In the genomic region with DNA sequence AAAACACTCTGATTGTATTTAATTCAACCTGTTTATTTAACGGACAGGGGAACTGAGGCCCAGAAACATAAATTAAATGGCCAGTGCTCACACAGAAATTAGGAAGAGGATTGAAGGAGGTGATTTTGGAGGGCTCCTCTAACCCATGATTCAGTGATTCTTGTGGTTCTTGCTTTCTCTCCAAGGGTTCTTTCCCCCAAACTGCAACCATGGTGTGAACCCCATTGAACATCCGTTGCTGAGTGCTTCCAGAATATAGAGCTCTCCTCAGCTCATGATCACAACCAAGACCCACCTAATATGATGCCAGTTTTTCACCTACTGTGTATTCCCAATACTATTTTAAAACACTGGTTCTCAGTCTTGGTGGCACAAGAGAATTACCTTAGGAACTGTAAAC, we compare ENCODE assay signal across 8 cellular contexts. TPM values are rescaled to one million over a fixed set of nuclear protein-coding genes. Genes with fewer than 3 reads are reported as not detected.
DNase-seq lines count a peak whose midpoint lies in the region; ATAC-seq and TF ChIP-seq lines count a peak whose summit lies in the region.

No MANE protein-coding gene starts in this region.

- no peak overlapping the region for H3K4me3 ChIP-seq in HCT116 (replicated peaks in 1 of 2; ENCODE audit: low read depth in 1 of 2, low read length in 2 of 2)
- no peak overlapping the region for H3K4me3 ChIP-seq in fibroblast of lung (replicated peaks in 1 of 4; ENCODE audit: control extremely low read depth in 1 of 4, insufficient read depth in 1 of 4, low read depth in 3 of 4, low read length in 4 of 4)
- peak overlapping the region in 1 of 8 donors; percentile 47 for H3K4me3 ChIP-seq in spleen
- no peak overlapping the region for H3K4me3 ChIP-seq in GM23338
- no peak overlapping the region for H3K4me3 ChIP-seq in BE2C (ENCODE audit: low read depth, low read length)

- no peaks in the 10 kb centered on the region for H3K36me3 ChIP-seq in HCT116 (ENCODE audit: control insufficient read depth in 1 of 2, insufficient read depth in 2 of 2, low read length in 2 of 2)
- H3K36me3 ChIP-seq in fibroblast of lung (ENCODE audit: control insufficient read depth, insufficient read depth, low read length), result no peaks in the 10 kb centered on the region
- H3K36me3 ChIP-seq in spleen, result peaks cover 4 to 36% (median 24%) of the 10 kb centered on the region in 6 donors
- no peaks in the 10 kb centered on the region for H3K36me3 ChIP-seq in GM23338 (ENCODE audit: insufficient read depth)
- H3K36me3 ChIP-seq in BE2C, result no peaks in the 10 kb centered on the region

- no TSS peak for BruUV-seq in HCT116 (replicated peaks; lab: Mats Ljungman, UMichigan)

- H3K27me3 Mint-ChIP-seq in T-helper 17 cell (no peaks in the 10 kb centered on the region), GM23338 (ENCODE audit: insufficient read depth, low read depth, poor library complexity) (no peaks in the 10 kb centered on the region)

- CTCF ChIA-PET in HCT116 (lab: Charles Lee), result interaction anchor here (1.5 kb wide), 2 partner anchors 9 to 78 kb away, joined by 4 to 6 read pairs; no protein-coding TSS in a partner anchor

- H3K4me2 ChIP-seq in HCT116 (ENCODE audit: low read length) (0 out of 2 replicates have a peak overlapping the region, but pooled peaks have one; percentile 40), fibroblast of lung (ENCODE audit: extremely low read depth, insufficient read depth, low read length) (peak overlapping the region; percentile 44), GM23338 (no peak overlapping the region)

- intact Hi-C loops in HCT116 (cut with micrococcal nuclease), result no loop called here
- intact Hi-C loops in spleen (cut with DNase I; ENCODE audit: low total_unique reads), result loop anchor here (10.0 kb wide), 1 partner anchor 55 kb away; no protein-coding TSS in a partner anchor

- peak overlapping the region; percentile 94 for H3K27ac Mint-ChIP-seq in T-helper 17 cell
- H3K27ac Mint-ChIP-seq in GM23338, result no peak overlapping the region

- H3K9me2 ChIP-seq in HCT116 (ENCODE audit: insufficient read depth) (no peaks in the 10 kb centered on the region), GM23338 (ENCODE audit: insufficient read depth) (no peaks in the 10 kb centered on the region)

- TF ChIP-seq CTCF in HCT116 (IDR thresholded peaks at IDR 0.05 in 2 of 3, conservative IDR thresholded peaks at IDR 0.05 in 1 of 3; ENCODE audit: borderline replicate concordance in 1 of 3, insufficient read depth in 1 of 3, low read depth in 2 of 3, low read length in 2 of 3) (no peak), fibroblast of lung (conservative IDR thresholded peaks at IDR 0.05 in 1 of 2, IDR thresholded peaks at IDR 0.05 in 1 of 2; ENCODE audit: low read depth in 1 of 2, low read length in 2 of 2) (no peak), spleen (IDR thresholded peaks at IDR 0.05 in 8 of 11, conservative IDR thresholded peaks at IDR 0.05 in 3 of 11) (no peak), GM23338 (conservative IDR thresholded peaks at IDR 0.05; ENCODE audit: low read depth in 2 of 2) (no peak), BE2C (IDR thresholded peaks at IDR 0.05; ENCODE audit: low read depth, low read length) (no peak)

- H3K79me2 ChIP-seq in HCT116 (ENCODE audit: insufficient read depth, low read length) (no peaks in the 10 kb centered on the region), fibroblast of lung (ENCODE audit: control insufficient read depth, insufficient read depth, low read length) (no peaks in the 10 kb centered on the region), GM23338 (replicated peaks; ENCODE audit: insufficient read depth) (no peaks in the 10 kb centered on the region)

- TF ChIP-seq RAD21 in HCT116 (IDR thresholded peaks at IDR 0.05; ENCODE audit: low read depth), result no peak

- H3K4me1 ChIP-seq in HCT116 (ENCODE audit: control insufficient read depth in 1 of 2, insufficient read depth in 2 of 2, low read length in 2 of 2) (peaks cover 6 to 19% of the 10 kb centered on the region in 2 experiments; a peak in 2 of 4 replicates), fibroblast of lung (ENCODE audit: control insufficient read depth, extremely low read depth, insufficient read depth, low read length) (peaks cover 27% of the 10 kb centered on the region), spleen (peaks cover 46 to 96% (median 75%) of the 10 kb centered on the region in 6 donors), GM23338 (ENCODE audit: insufficient read depth) (0 out of 2 replicates have a peak, but pooled peaks cover 8% of the 10 kb centered on the region), BE2C (no peaks in the 10 kb centered on the region)

- H3K27me3 ChIP-seq in HCT116 (ENCODE audit: insufficient read depth, low read length) (no peaks in the 10 kb centered on the region), fibroblast of lung (ENCODE audit: control insufficient read depth, insufficient read depth, low read length) (no peaks in the 10 kb centered on the region), spleen (replicated peaks in 1 of 7) (no peaks in the 10 kb centered on the region), GM23338 (ENCODE audit: insufficient read depth) (no peaks in the 10 kb centered on the region), BE2C (no peaks in the 10 kb centered on the region)

- no peak overlapping the region for H3K27ac ChIP-seq in HCT116 (ENCODE audit: low read depth, low read length)
- peak overlapping the region; percentile 34 for H3K27ac ChIP-seq in fibroblast of lung (ENCODE audit: insufficient read depth, low read length)
- H3K27ac ChIP-seq in spleen, result peak overlapping the region; percentile 49 to 92 (median 88)
- H3K27ac ChIP-seq in GM23338 (ENCODE audit: low read depth), result no peak overlapping the region

- TF ChIP-seq POLR2A in HCT116 (IDR thresholded peaks at IDR 0.05; ENCODE audit: borderline replicate concordance, extremely low read depth, insufficient read depth, insufficient read length) (no peak), spleen (IDR thresholded peaks at IDR 0.05) (no peak)

- POLR2A ChIA-PET in HCT116 (lab: Charles Lee), result no interaction called here

- H4K20me1 ChIP-seq in HCT116 (ENCODE audit: insufficient read depth) (no peaks in the 10 kb centered on the region), fibroblast of lung (ENCODE audit: control insufficient read depth, extremely low read depth, insufficient read depth, low read length) (no peaks in the 10 kb centered on the region), GM23338 (replicated peaks; ENCODE audit: insufficient read depth) (no peaks in the 10 kb centered on the region)

- H3K9me3 ChIP-seq in HCT116 (ENCODE audit: control insufficient read depth in 1 of 2, insufficient read depth in 1 of 2, low read depth in 1 of 2, low read length in 2 of 2), result no peaks in the 10 kb centered on the region
- H3K9me3 ChIP-seq in T-helper 17 cell (ENCODE audit: control insufficient read depth, low read length, poor library complexity, severe bottlenecking), result no peaks in the 10 kb centered on the region
- H3K9me3 ChIP-seq in fibroblast of lung (ENCODE audit: control insufficient read depth, insufficient read depth, low read depth, low read length), result no peaks in the 10 kb centered on the region
- H3K9me3 ChIP-seq in spleen, result no peaks in the 10 kb centered on the region
- no peaks in the 10 kb centered on the region for H3K9me3 ChIP-seq in BE2C

- H2AFZ ChIP-seq in HCT116 (ENCODE audit: low read depth, low read length, poor library complexity, severe bottlenecking), result peak overlapping the region; percentile 7
- no peak overlapping the region for H2AFZ ChIP-seq in fibroblast of lung (ENCODE audit: low read length)
- no peak overlapping the region for H2AFZ ChIP-seq in GM23338

- peak overlapping the region; percentile 85 for H3K4me3 Mint-ChIP-seq in T-helper 17 cell
- no peak overlapping the region for H3K4me3 Mint-ChIP-seq in GM23338

- no peaks in the 10 kb centered on the region for H3K9me3 Mint-ChIP-seq in GM23338

- H3K36me3 Mint-ChIP-seq in T-helper 17 cell (ENCODE audit: low read depth), result peaks cover 4% of the 10 kb centered on the region
- H3K36me3 Mint-ChIP-seq in GM23338 (ENCODE audit: low read depth), result no peaks in the 10 kb centered on the region; the same call in 2 of the 3 replicates

- 25 to 54% (median 33%) methylated on average over 2 of the region's 2 CpGs for WGBS in spleen, 5 donors

- ATAC-seq in HCT116 (no peak), T-helper 17 cell (peak; percentile 38), GM23338 (no peak)

- DNase-seq in HCT116 (ENCODE audit: low read depth, low spot score) (no peak), T-helper 17 cell (no peak), fibroblast of lung (ENCODE audit: low read depth in 2 of 2) (no peak), spleen (no peak), NCI-H2081 treated with DMSO at 0.1 percent for 48 hours (lab: John Stamatoyannopoulos, UW) (no peak), NCI-H345 (lab: John Stamatoyannopoulos, UW) (no peak), GM23338 (ENCODE audit: low spot score) (no peak), BE2C (no peak)

- H3K4me1 Mint-ChIP-seq in T-helper 17 cell, result peaks cover 60% of the 10 kb centered on the region
- H3K4me1 Mint-ChIP-seq in GM23338, result peaks cover 9% of the 10 kb centered on the region

- H3K9ac ChIP-seq in HCT116 (ENCODE audit: low read length) (no peak overlapping the region), fibroblast of lung (ENCODE audit: insufficient read depth, low read length) (no peak overlapping the region)

- H3F3A ChIP-seq in GM23338 (replicated peaks; ENCODE audit: low read depth), result no peaks in the 10 kb centered on the region

- RAD21 ChIA-PET in HCT116 (lab: Charles Lee; ENCODE audit: low non-redundant PET in 1 of 2, low total read pairs in 2 of 2, uncharacterized antibody in 2 of 2, unreplicated experiment in 2 of 2), result no interaction called here

TF ChIP-seq in HCT116, 20 proteins besides CTCF, POLR2A, EP300 and RAD21 (continues in another document):
- TF ChIP-seq ZFX (IDR thresholded peaks at IDR 0.05), result no peak
- no peak for TF ChIP-seq EZH2 (IDR thresholded peaks at IDR 0.05)

TF ChIP-seq in GM23338, 12 proteins besides CTCF, POLR2A, EP300 and RAD21 (continues in another document):
- TF ChIP-seq, protein P1, sequence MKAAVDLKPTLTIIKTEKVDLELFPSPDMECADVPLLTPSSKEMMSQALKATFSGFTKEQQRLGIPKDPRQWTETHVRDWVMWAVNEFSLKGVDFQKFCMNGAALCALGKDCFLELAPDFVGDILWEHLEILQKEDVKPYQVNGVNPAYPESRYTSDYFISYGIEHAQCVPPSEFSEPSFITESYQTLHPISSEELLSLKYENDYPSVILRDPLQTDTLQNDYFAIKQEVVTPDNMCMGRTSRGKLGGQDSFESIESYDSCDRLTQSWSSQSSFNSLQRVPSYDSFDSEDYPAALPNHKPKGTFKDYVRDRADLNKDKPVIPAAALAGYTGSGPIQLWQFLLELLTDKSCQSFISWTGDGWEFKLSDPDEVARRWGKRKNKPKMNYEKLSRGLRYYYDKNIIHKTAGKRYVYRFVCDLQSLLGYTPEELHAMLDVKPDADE (IDR thresholded peaks at IDR 0.05), result no peak

RNA-seq across cellular contexts. Expression of a gene that starts 41.4 kb away (rescaled TPM):
- total RNA-seq in HCT116 (2021; ENCODE audit: unreplicated experiment) (not detected), T-helper 17 cell (not detected), fibroblast of lung (not detected in 2 replicates), spleen (not detected)
- not detected in 2 replicates for polyA plus RNA-seq in HCT116 (2012)
- polyA plus RNA-seq in fibroblast of lung (not detected in 2 replicates), spleen (not detected), GM23338 (2016; fragmentation: Nextera tagmentation; extraction: Ambion mirVana) (not detected in 2 replicates)
- polyA plus RNA-seq in fibroblast of lung (2012), result not detected in 2 replicates
- not detected in 2 replicates for polyA minus RNA-seq in fibroblast of lung (ENCODE audit: low replicate concordance)
- total RNA-seq in GM23338 (2014; rRNA removed; shearing (Covaris generic)), result not detected in 2 replicates
- polyA plus RNA-seq in BE2C (2012; ENCODE audit: insufficient read depth, insufficient read length, low read depth), result not detected

Comparison
In these comparisons a context has a peak if more than half of its experiments do, and no peak if none do; other contexts are left out.
1. H3K27ac ChIP-seq: peak in fibroblast of lung (single experiment) and spleen (8 of 8); none in HCT116 (single experiment) and GM23338 (single experiment).